ENCODE assay signal across 22 cellular contexts in the genomic region with DNA sequence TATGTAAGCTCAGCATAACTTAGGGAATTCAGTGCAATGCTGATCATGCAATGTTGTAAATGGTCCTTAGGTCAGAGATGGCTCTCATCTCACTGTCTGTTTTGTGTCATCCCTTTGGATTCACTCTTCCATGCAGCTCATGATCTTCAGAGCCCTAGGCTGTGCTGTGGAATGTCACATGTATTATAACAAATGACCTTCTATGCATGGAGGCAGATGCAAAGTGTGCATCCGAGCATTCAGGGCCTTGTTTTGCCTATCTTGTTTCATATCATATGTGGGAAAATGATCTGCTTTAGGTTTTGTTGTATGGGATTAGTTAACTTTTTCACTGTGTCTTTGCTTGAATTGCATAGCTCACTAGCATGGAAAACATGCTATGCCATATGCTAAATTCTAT. TPM values are rescaled to one million over a fixed set of nuclear protein-coding genes. Genes with fewer than 3 reads are reported as not detected.
"Had no signal": no experiment of that assay in that cellular context is flagged by ENCODE, and none has a peak within 500 bp of the region (broad histone marks: within the 10 kb centered on the region; RNA-seq: fewer than 3 reads in every experiment).

No MANE protein-coding gene starts in this region.

- DNase-seq: activated B cell treated with CpG ODN at 0.5 μM for 24 hours; activated CD4-positive, alpha-beta T cell treated with anti-CD3 and anti-CD28 coated beads for 1 hour; activated CD4-positive, alpha-beta T cell treated with anti-CD3 and anti-CD28 coated beads, Interleukin-2, amount 10 ng/mL, durations not matched to agents 24 days and 14 days; activated CD4-positive, alpha-beta T cell treated with anti-CD3 and anti-CD28 coated beads, Interleukin-2, amount 50 U/mL, for 48 hours; activated CD8-positive, alpha-beta memory T cell treated with anti-CD3 and anti-CD28 coated beads, Interleukin-2, amount 10 ng/mL, durations not matched to agents 7 days and 5 days; activated gamma-delta T cell; activated naive CD4-positive, alpha-beta T cell treated with anti-CD3 and anti-CD28 coated beads for 36 hours; activated T-cell treated with anti-CD3 and anti-CD28 coated beads, Interleukin-2, amount 50 U/mL, for 48 hours; amygdala; Karpas-422; MM.1S; NCI-H1105; NCI-H1436; NCI-H1694 treated with DMSO at 0.1 percent for 48 hours; NCI-H2029 treated with DMSO at 0.1 percent for 48 hours; NCI-H345; NCI-H510A; PC-3; T-cell; T-helper 2 cell; T1000 had no signal

- ATAC-seq: activated CD8-positive, alpha-beta memory T cell treated with anti-CD3 and anti-CD28 coated beads, Interleukin-2, amount 10 ng/mL, durations not matched to agents 7 days and 5 days; activated T-helper 17 cell treated with anti-CD3 and anti-CD28 coated beads, Interleukin-2, amount 50 U/mL, for 72 hours; PC-3; T-cell had no signal

RNA-seq across cellular contexts. Expression of a gene that starts 40.6 kb away (rescaled TPM):
- total RNA-seq: activated B cell treated with CpG ODN at 0.5 μM for 24 hours; activated CD4-positive, alpha-beta T cell treated with anti-CD3 and anti-CD28 coated beads, Interleukin-2, amount 10 ng/mL, durations not matched to agents 24 days and 14 days; activated CD8-positive, alpha-beta memory T cell treated with anti-CD3 and anti-CD28 coated beads, Interleukin-2, amount 10 ng/mL, durations not matched to agents 7 days and 5 days; activated naive CD4-positive, alpha-beta T cell treated with anti-CD3 and anti-CD28 coated beads for 36 hours; activated T-helper 17 cell treated with anti-CD3 and anti-CD28 coated beads, Interleukin-2, amount 50 U/mL, for 72 hours; PC-3 had no signal
